15 cellular contexts compared by ENCODE assay signal in genomic region chr20:19211252-19211651, GRCh38. TPM values are rescaled to one million over a fixed set of nuclear protein-coding genes. Genes with fewer than 3 reads are reported as not detected.
DNase-seq lines count a peak whose midpoint lies in the region; TF ChIP-seq lines count a peak whose summit lies in the region.
"Had no signal": no experiment of that assay in that cellular context is flagged by ENCODE, and none has a peak within 500 bp of the region (broad histone marks: within the 10 kb centered on the region; RNA-seq: fewer than 3 reads in every experiment).

No MANE protein-coding gene starts in this region.

- H3K27me3 Mint-ChIP-seq in chondrocyte (ENCODE audit: low read depth) = peaks cover 58% of the 10 kb centered on the region

- peak overlapping the region; percentile 66 for H3K4me3 ChIP-seq in HUES6 (ENCODE audit: low read depth, low read length)
- H3K4me3 ChIP-seq in mucosa of rectum (ENCODE audit: low read length in 2 of 2) = peak overlapping the region; percentile 52 to 58
- peak overlapping the region; percentile 62 to 72 for H3K4me3 ChIP-seq in stomach smooth muscle (ENCODE audit: low read length in 2 of 2)

- H3K4me3 Mint-ChIP-seq in chondrocyte (ENCODE audit: unreplicated experiment) = peak overlapping the region; percentile 35
- H3K4me3 Mint-ChIP-seq: CD8-positive, alpha-beta T cell; stimulated activated memory B cell treated with anti-CD40 and anti-IgM and Interleukin-4, amounts not matched to agents 10 μg/mL and 1 μg/mL and 100 μg/mL, for 72 hours had no signal

- H3K27me3 ChIP-seq in HUES6 (ENCODE audit: control insufficient read depth, insufficient read depth, low read length) = peaks cover 54% of the 10 kb centered on the region
- peaks cover 0 to 3% of the 10 kb centered on the region in 2 donors for H3K27me3 ChIP-seq in mucosa of rectum (ENCODE audit: control insufficient read depth in 2 of 2, insufficient read depth in 2 of 2, low read length in 2 of 2)
- H3K27me3 ChIP-seq in stomach smooth muscle (ENCODE audit: control insufficient read depth in 1 of 2, insufficient read depth in 2 of 2, low read length in 2 of 2) = peaks cover 0 to 8% of the 10 kb centered on the region in 2 donors

- no peak for DNase-seq in chondrocyte (ENCODE audit: low spot score)
- DNase-seq in stimulated activated CD4-positive, alpha-beta T cell treated with anti-CD3 and anti-CD28 coated beads, Interleukin-4, amount 100 ng/mL, for 4 hours = no peak
- DNase-seq in NCI-H446 (lab: John Stamatoyannopoulos, UW) = no peak
- no peak for DNase-seq in NCI-H1694 treated with DMSO at 0.1 percent for 48 hours (lab: John Stamatoyannopoulos, UW)
- DNase-seq: activated naive CD4-positive, alpha-beta T cell treated with Interleukin-2 at 50 U/mL for 16 hours; CD8-positive, alpha-beta T cell; NCI-H1436 treated with DMSO at 0.1 percent for 48 hours; NCI-H748 treated with DMSO at 0.1 percent for 48 hours; stimulated activated CD4-positive, alpha-beta T cell treated with anti-CD3 and anti-CD28 coated beads, Interleukin-1b, Interleukin-23, amount 100 ng/mL, for 48 hours had no signal

- no peaks in the 10 kb centered on the region for H3K36me3 ChIP-seq in HUES6 (ENCODE audit: control insufficient read depth, insufficient read depth, low read length)
- no peaks in the 10 kb centered on the region for H3K36me3 ChIP-seq in mucosa of rectum (ENCODE audit: control insufficient read depth in 2 of 2, insufficient read depth in 2 of 2, low read length in 2 of 2)
- no peaks in the 10 kb centered on the region for H3K36me3 ChIP-seq in stomach smooth muscle (ENCODE audit: control insufficient read depth in 2 of 2, insufficient read depth in 2 of 2, low read length in 2 of 2)

- H3K27ac Mint-ChIP-seq in chondrocyte (ENCODE audit: unreplicated experiment) = no peak overlapping the region
- H3K27ac Mint-ChIP-seq: CD8-positive, alpha-beta T cell; IgD-negative memory B cell; stimulated activated memory B cell treated with anti-CD40 and anti-IgM and Interleukin-4, amounts not matched to agents 10 μg/mL and 1 μg/mL and 100 μg/mL, for 72 hours had no signal

- peaks cover 3% of the 10 kb centered on the region for H3K4me1 Mint-ChIP-seq in chondrocyte (ENCODE audit: low read depth)

- H3K9ac ChIP-seq in HUES6 (ENCODE audit: low read length) = no peak overlapping the region
- no peak overlapping the region for H3K9ac ChIP-seq in mucosa of rectum (ENCODE audit: low read depth in 1 of 2, low read length in 2 of 2)
- H3K9ac ChIP-seq in stomach smooth muscle (ENCODE audit: low read length in 2 of 2) = peak overlapping the region in 1 of 2 donors; percentile 56

- TF ChIP-seq CTCF in chondrocyte (IDR thresholded peaks at IDR 0.05) = no peak

- H3K9me3 Mint-ChIP-seq in chondrocyte (ENCODE audit: low read depth) = no peaks in the 10 kb centered on the region
- H3K9me3 Mint-ChIP-seq: CD8-positive, alpha-beta T cell; IgD-negative memory B cell; stimulated activated memory B cell treated with anti-CD40 and anti-IgM and Interleukin-4, amounts not matched to agents 10 μg/mL and 1 μg/mL and 100 μg/mL, for 72 hours had no signal

- H3K4me1 ChIP-seq in HUES6 (ENCODE audit: control insufficient read depth, insufficient read depth, low read length) (peaks cover 24% of the 10 kb centered on the region), mucosa of rectum (ENCODE audit: control insufficient read depth in 2 of 2, insufficient read depth in 2 of 2, low read length in 2 of 2) (peaks cover 3 to 9% of the 10 kb centered on the region in 2 donors), stomach smooth muscle (ENCODE audit: control insufficient read depth, insufficient read depth, low read length) (peaks cover 20% of the 10 kb centered on the region)

- H3K27ac ChIP-seq in HUES6 (ENCODE audit: low read depth, low read length) = no peak overlapping the region
- peak overlapping the region; percentile 23 to 54 for H3K27ac ChIP-seq in mucosa of rectum (ENCODE audit: low read depth in 2 of 2, low read length in 2 of 2)
- H3K27ac ChIP-seq in stomach smooth muscle (ENCODE audit: low read length) = no peak overlapping the region
- H3K27ac ChIP-seq: RWPE1 had no signal

- H3K9me3 ChIP-seq in HUES6 (ENCODE audit: control insufficient read depth, insufficient read depth, low read depth, low read length) = no peaks in the 10 kb centered on the region
- H3K9me3 ChIP-seq in mucosa of rectum (ENCODE audit: control insufficient read depth in 2 of 2, low read length in 2 of 2) = no peaks in the 10 kb centered on the region
- H3K9me3 ChIP-seq in stomach smooth muscle (ENCODE audit: control insufficient read depth in 2 of 2, low read length in 2 of 2) = no peaks in the 10 kb centered on the region

- H3K36me3 Mint-ChIP-seq in chondrocyte (ENCODE audit: low read depth) = no peaks in the 10 kb centered on the region
- H3K36me3 Mint-ChIP-seq: CD8-positive, alpha-beta T cell; IgD-negative memory B cell; stimulated activated memory B cell treated with anti-CD40 and anti-IgM and Interleukin-4, amounts not matched to agents 10 μg/mL and 1 μg/mL and 100 μg/mL, for 72 hours had no signal

RNA-seq across cellular contexts. Expression of gene SLC24A3, which starts 1.2 kb away (rescaled TPM):
- total RNA-seq in chondrocyte = 0.10 TPM in 2 of 3 replicates, not detected in the other
- total RNA-seq: CD8-positive, alpha-beta T cell had no signal

Comparison
In these comparisons a context has a peak if more than half of its experiments do, and no peak if none do; other contexts are left out.
1. H3K27ac ChIP-seq: peak in mucosa of rectum (2 of 2); none in HUES6 (single experiment) and stomach smooth muscle (single experiment).
2. Peak in every context shown above with its lines, with median percentiles within 50 percentile points of each other: H3K4me3 ChIP-seq.